Comparison of ENCODE assay signal across 11 cellular contexts in the genomic region with DNA sequence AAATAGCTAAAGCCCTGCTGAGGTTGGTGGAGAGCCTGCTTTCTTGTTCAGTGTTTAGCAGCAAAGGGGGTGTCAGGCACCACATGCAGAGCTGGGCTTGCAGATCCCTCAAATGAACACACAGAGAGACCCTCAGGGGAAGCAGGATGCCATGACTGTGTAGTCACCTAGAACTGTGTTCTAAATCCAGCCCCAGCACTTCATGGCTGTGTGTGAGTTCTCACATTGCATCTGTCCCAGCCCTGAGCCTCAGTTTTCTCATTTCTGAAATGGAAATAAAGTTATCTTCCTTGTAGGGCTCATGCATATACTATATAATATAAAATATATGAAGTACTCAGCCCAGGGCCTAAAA. TPM values are rescaled to one million over a fixed set of nuclear protein-coding genes. Genes with fewer than 3 reads are reported as not detected.
A peak's percentile ranks its signal among the peaks of the same experiment; 100 is the strongest.
DNase-seq lines count a peak whose midpoint lies in the region; ATAC-seq and TF ChIP-seq lines count a peak whose summit lies in the region.
"Had no signal": no experiment of that assay in that cellular context is flagged by ENCODE, and none has a peak within 500 bp of the region (broad histone marks: within the 10 kb centered on the region; RNA-seq: fewer than 3 reads in every experiment).

No MANE protein-coding gene starts in this region.

- no peak overlapping the region for H3K4me3 ChIP-seq in Peyer's patch
- no peak overlapping the region for H3K4me3 ChIP-seq in hepatocyte
- no peak overlapping the region for H3K4me3 ChIP-seq in smooth muscle cell

- H3F3A ChIP-seq in smooth muscle cell (ENCODE audit: low read depth): peaks cover 7% of the 10 kb centered on the region

- no peak for TF ChIP-seq CTCF in Peyer's patch (IDR thresholded peaks at IDR 0.05)
- TF ChIP-seq CTCF in hepatocyte (IDR thresholded peaks at IDR 0.05; ENCODE audit: poor library complexity): no peak
- TF ChIP-seq CTCF in smooth muscle cell (IDR thresholded peaks at IDR 0.05; ENCODE audit: borderline replicate concordance, insufficient read depth, poor library complexity, severe bottlenecking): no peak
- TF ChIP-seq CTCF in GM10248 (IDR thresholded peaks at IDR 0.05; ENCODE audit: control extremely low read depth, extremely low read depth, low read depth, missing control alignments): no peak

- POLR2A ChIA-PET in GM10248 (lab: Yijun Ruan, JAX): no interaction called here

- H3K79me2 ChIP-seq in hepatocyte (no peaks in the 10 kb centered on the region), smooth muscle cell (ENCODE audit: low read depth) (no peaks in the 10 kb centered on the region)

- H3K36me3 ChIP-seq in Peyer's patch (no peaks in the 10 kb centered on the region), hepatocyte (replicated peaks; ENCODE audit: insufficient read depth, low read depth) (no peaks in the 10 kb centered on the region), smooth muscle cell (ENCODE audit: low read depth) (no peaks in the 10 kb centered on the region)

- DNase-seq in Peyer's patch (no peak), hepatocyte (ENCODE audit: low spot score) (no peak), smooth muscle cell (lab: John Stamatoyannopoulos, UW; ENCODE audit: unreplicated experiment) (no peak), NCI-H1694 treated with DMSO at 0.1 percent for 48 hours (lab: John Stamatoyannopoulos, UW) (no peak), HUDEP-2 (lab: John Stamatoyannopoulos, UW; ENCODE audit: unreplicated experiment in 76 of 76) (no peak), GM10248 (ENCODE audit: extremely low spot score) (no peak)
- DNase-seq: activated CD4-positive, CD25-positive, alpha-beta regulatory T cell; activated naive CD8-positive, alpha-beta T cell treated with anti-CD3 and anti-CD28 coated beads, Interleukin-2, amount 10 ng/mL, durations not matched to agents 7 days and 5 days; stimulated activated CD4-positive, alpha-beta T cell treated with anti-CD3 and anti-CD28 coated beads, Interleukin-4, amount 100 ng/mL, for 4 hours had no signal

- no peak for TF ChIP-seq POLR2A in Peyer's patch (IDR thresholded peaks at IDR 0.05)

- H4K20me1 ChIP-seq in hepatocyte (ENCODE audit: insufficient read depth, poor library complexity, severe bottlenecking): no peaks in the 10 kb centered on the region
- no peaks in the 10 kb centered on the region for H4K20me1 ChIP-seq in smooth muscle cell (ENCODE audit: low read depth)

- H3K4me2 ChIP-seq in hepatocyte (peak overlapping the region; percentile 12), smooth muscle cell (peak overlapping the region; percentile 56)

- peaks cover 0 to 21% (median 0%) of the 10 kb centered on the region in 4 donors for H3K4me1 ChIP-seq in Peyer's patch
- H3K4me1 ChIP-seq in hepatocyte (ENCODE audit: insufficient read depth): peaks cover 28% of the 10 kb centered on the region
- H3K4me1 ChIP-seq in smooth muscle cell (ENCODE audit: low read depth): peaks cover 11% of the 10 kb centered on the region

- H3K27me3 ChIP-seq in Peyer's patch (no peaks in the 10 kb centered on the region), hepatocyte (no peaks in the 10 kb centered on the region), smooth muscle cell (ENCODE audit: low read depth) (no peaks in the 10 kb centered on the region)

- H3K9ac ChIP-seq in smooth muscle cell (ENCODE audit: low read depth): no peak overlapping the region

- CTCF ChIA-PET in GM10248 (lab: Yijun Ruan, JAX): interaction anchor here (1.4 to 2.0 kb wide), 3 partner anchors 13 to 28 kb away, joined by 4 to 9 read pairs (median 5); no protein-coding TSS in a partner anchor

- peak; percentile 24 for ATAC-seq in GM18498 (IDR thresholded peaks at IDR 0.05; ENCODE audit: unreplicated experiment)
- ATAC-seq in HG03280 (IDR thresholded peaks at IDR 0.05; ENCODE audit: unreplicated experiment): no peak

- H3K9me3 ChIP-seq in Peyer's patch (no peaks in the 10 kb centered on the region), hepatocyte (ENCODE audit: low read depth) (no peaks in the 10 kb centered on the region), smooth muscle cell (replicated peaks; ENCODE audit: low read depth) (no peaks in the 10 kb centered on the region)

- H3K27ac ChIP-seq in Peyer's patch: peak overlapping the region in 3 of 4 donors; percentile 33 to 77 (median 55)
- peak overlapping the region; percentile 54 for H3K27ac ChIP-seq in hepatocyte
- H3K27ac ChIP-seq in smooth muscle cell (ENCODE audit: low read depth): peak overlapping the region; percentile 77

- H2AFZ ChIP-seq in hepatocyte (no peak overlapping the region), smooth muscle cell (ENCODE audit: low read depth) (no peak overlapping the region)

- no peaks in the 10 kb centered on the region for H3K9me2 ChIP-seq in hepatocyte (replicated peaks; ENCODE audit: insufficient read depth)

RNA-seq across cellular contexts. Expression of a gene that starts 47.1 kb away (rescaled TPM):
- total RNA-seq in Peyer's patch (10 to 100 TPM; 34.7 to 66.8 (median 44.4) TPM), hepatocyte (57.6 and 58.6 TPM in 2 replicates), smooth muscle cell (64.1 and 80.7 TPM in 2 replicates)
- polyA plus RNA-seq in hepatocyte (58.3 and 82.6 TPM in 2 replicates), smooth muscle cell (70.0 and 70.2 TPM in 2 replicates)

RNA-seq across cellular contexts. Expression of a gene that starts 47.3 kb away (rescaled TPM):
- total RNA-seq in Peyer's patch: under 1 TPM in 1 of 4 donors, not detected in 3; 0.54 TPM
- total RNA-seq in hepatocyte: 0.80 and 0.84 TPM in 2 replicates
- polyA plus RNA-seq in hepatocyte: 0.46 and 1.3 TPM in 2 replicates
- total RNA-seq in smooth muscle cell: 0.63 and 0.94 TPM in 2 replicates
- 0.54 and 1.4 TPM in 2 replicates for polyA plus RNA-seq in smooth muscle cell
